15 cellular contexts compared by ENCODE assay signal in the genomic region with DNA sequence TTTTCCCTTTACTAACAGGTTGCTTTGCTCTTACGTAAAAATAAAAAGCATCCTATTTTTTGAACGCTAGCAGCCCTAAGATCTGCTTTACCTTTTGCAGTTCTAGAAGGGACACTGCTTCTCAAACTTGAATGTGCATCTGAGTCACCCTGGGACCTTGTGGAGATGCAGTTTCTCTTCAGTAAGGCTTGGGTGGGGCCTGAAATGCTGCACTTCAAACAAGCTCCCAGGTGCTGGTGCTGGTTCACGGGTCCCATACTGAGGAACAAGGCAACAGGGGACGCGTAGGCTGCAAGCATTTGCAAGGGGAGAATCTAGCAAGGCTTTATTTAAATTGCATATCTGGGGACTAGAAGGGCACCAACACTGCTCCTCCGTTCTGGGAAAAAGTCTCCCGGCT. TPM values are rescaled to one million over a fixed set of nuclear protein-coding genes. Genes with fewer than 3 reads are reported as not detected.
DNase-seq lines count a peak whose midpoint lies in the region; ATAC-seq and TF ChIP-seq lines count a peak whose summit lies in the region.
"Had no signal": no experiment of that assay in that cellular context is flagged by ENCODE, and none has a peak within 500 bp of the region (broad histone marks: within the 10 kb centered on the region; RNA-seq: fewer than 3 reads in every experiment).

No MANE protein-coding gene starts in this region.

- H3K27ac ChIP-seq in brain microvascular endothelial cell (peak overlapping the region; percentile 94), muscle layer of duodenum (ENCODE audit: low read length) (peak overlapping the region; percentile 47), testis (no peak overlapping the region)
- H3K27ac ChIP-seq: C4-2B had no signal

- no peak for ATAC-seq in HG03095 (IDR thresholded peaks at IDR 0.05; ENCODE audit: unreplicated experiment)
- no peak for ATAC-seq in HG03571 (IDR thresholded peaks at IDR 0.05; ENCODE audit: unreplicated experiment)

- in situ Hi-C loops in brain microvascular endothelial cell (cut with HindIII; ENCODE audit: low pct_ligation_motif_present, low sequenced_read_pairs), result no loop called here

- H3K4me3 ChIP-seq in GM12864 (ENCODE audit: low read depth, low read length), result no peak overlapping the region
- H3K4me3 ChIP-seq in brain microvascular endothelial cell (ENCODE audit: low read depth, low read length), result no peak overlapping the region
- H3K4me3 ChIP-seq in muscle layer of duodenum (ENCODE audit: low read depth in 1 of 2, low read length in 2 of 2), result no peak overlapping the region
- no peak overlapping the region for H3K4me3 ChIP-seq in testis

- DNase-seq in GM12864 (ENCODE audit: low read depth), result peak; percentile 41
- DNase-seq in HT1080 (ENCODE audit: low read depth), result peak; percentile 60
- no peak for DNase-seq in brain microvascular endothelial cell
- DNase-seq in testis, result no peak
- no peak for DNase-seq in NCI-H2107 treated with DMSO at 0.1 percent for 48 hours (lab: John Stamatoyannopoulos, UW; ENCODE audit: unreplicated experiment)
- DNase-seq: activated CD8-positive, alpha-beta memory T cell treated with anti-CD3 and anti-CD28 coated beads, Interleukin-2, amount 50 U/mL, for 4 hours; left colon; NCI-H1092 treated with DMSO at 0.1 percent for 48 hours; NCI-H526; nephron progenitor cell; Right ventricle myocardium superior had no signal

- intact Hi-C loops in testis (cut with DNase I; ENCODE audit: low total_unique reads), result no loop called here

- no peak for TF ChIP-seq POLR2A in testis (IDR thresholded peaks at IDR 0.05)

- H3K36me3 ChIP-seq in brain microvascular endothelial cell (replicated peaks) (no peaks in the 10 kb centered on the region), muscle layer of duodenum (ENCODE audit: control insufficient read depth in 1 of 2, insufficient read depth in 2 of 2, low read length in 2 of 2) (no peaks in the 10 kb centered on the region), testis (ENCODE audit: low read depth, missing control alignments) (no peaks in the 10 kb centered on the region)

- 94 to 95% methylated on average over 7 of the region's 7 CpGs for WGBS in testis, 2 donors

- H3K27me3 ChIP-seq in brain microvascular endothelial cell (replicated peaks) (no peaks in the 10 kb centered on the region), muscle layer of duodenum (ENCODE audit: low read depth, low read length) (no peaks in the 10 kb centered on the region), testis (no peaks in the 10 kb centered on the region)

- TF ChIP-seq CTCF in GM12864 (IDR thresholded peaks at IDR 0.05; ENCODE audit: low read depth, low read length, missing control alignments), result no peak
- no peak for TF ChIP-seq CTCF in brain microvascular endothelial cell (IDR thresholded peaks at IDR 0.05; ENCODE audit: low read depth, low read length, missing control alignments)
- TF ChIP-seq CTCF in testis (IDR thresholded peaks at IDR 0.05), result no peak

- no peaks in the 10 kb centered on the region for H3K9me3 ChIP-seq in muscle layer of duodenum (ENCODE audit: control insufficient read depth in 1 of 2, low read length in 2 of 2)
- no peaks in the 10 kb centered on the region for H3K9me3 ChIP-seq in testis

- peaks cover 15% of the 10 kb centered on the region in 2 donors for H3K4me1 ChIP-seq in muscle layer of duodenum (ENCODE audit: control insufficient read depth in 1 of 2, insufficient read depth in 2 of 2, low read length in 2 of 2)
- peaks cover 10% of the 10 kb centered on the region for H3K4me1 ChIP-seq in testis

RNA-seq across cellular contexts. Expression of a gene that starts 30.0 kb away (rescaled TPM):
- total RNA-seq in HT1080 (2014; rRNA removed; shearing (Covaris generic)), result 16.1 and 17.8 TPM in 2 replicates
- 19.4 and 19.9 TPM in 2 replicates for polyA plus RNA-seq in HT1080 (2015; cell fraction: cytosol; rRNA removed)
- 23.4 and 24.7 TPM in 2 replicates for polyA plus RNA-seq in HT1080 (2015; cell fraction: nucleus; rRNA removed)
- total RNA-seq in testis, result 10 to 100 TPM; 23.9 to 29.2 TPM
- polyA plus RNA-seq in testis (ENCODE audit: insufficient read depth, low read depth, low replicate concordance), result 13.4 TPM

Comparison
In these comparisons a context has a peak if more than half of its experiments do, and no peak if none do; other contexts are left out.
1. DNase-seq: peak in GM12864 (single experiment) and HT1080 (single experiment); none in brain microvascular endothelial cell (single experiment), testis (single experiment) and NCI-H2107 treated with DMSO at 0.1 percent for 48 hours (single experiment).
2. H3K27ac ChIP-seq: peak in brain microvascular endothelial cell (single experiment) and muscle layer of duodenum (single experiment); none in testis (0 of 2).